Comparison of ENCODE assay signal across 8 cellular contexts in the genomic region with DNA sequence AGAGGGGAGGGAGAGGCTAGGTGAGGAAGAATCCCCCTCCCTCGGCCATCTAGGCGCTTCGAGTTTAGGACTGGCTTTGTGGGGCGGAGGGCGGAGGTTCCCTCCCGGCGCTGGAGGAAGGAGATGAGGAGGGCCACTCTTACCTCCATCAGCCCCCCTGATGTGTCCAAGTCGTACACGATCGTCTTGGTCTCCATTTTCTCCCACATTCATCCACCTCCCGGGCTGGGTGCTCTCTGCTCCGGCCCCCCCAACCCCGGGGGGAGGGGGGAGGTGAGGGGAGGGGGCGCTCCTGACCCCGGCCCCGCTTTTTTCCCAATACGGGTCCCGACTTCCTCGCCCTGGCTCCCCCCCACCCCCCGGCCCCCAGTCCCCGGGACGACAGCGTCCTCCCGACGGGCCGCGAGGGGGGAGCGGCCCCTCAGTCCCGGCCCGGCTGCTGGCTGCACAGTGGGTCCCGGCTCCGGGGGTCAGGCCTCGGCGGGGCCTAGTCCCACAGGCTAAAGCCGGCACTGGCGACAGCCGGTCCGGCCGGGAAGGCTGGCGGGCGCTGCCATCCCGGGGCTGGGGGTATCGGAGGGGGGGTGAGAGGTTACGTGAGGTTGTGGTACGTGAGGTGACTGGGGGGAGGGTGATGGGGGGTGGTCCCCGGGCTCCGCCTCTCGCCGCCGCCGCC. TPM values are rescaled to one million over a fixed set of nuclear protein-coding genes. Genes with fewer than 3 reads are reported as not detected.
DNase-seq lines count a peak whose midpoint lies in the region; ATAC-seq, FAIRE-seq and TF ChIP-seq lines count a peak whose summit lies in the region.

No MANE protein-coding gene starts in this region.

- H3K27ac Mint-ChIP-seq in neural progenitor cell = peak overlapping the region; percentile 82

- no peak for TF ChIP-seq CTCF in Loucy (conservative IDR thresholded peaks at IDR 0.05; ENCODE audit: low read length)
- TF ChIP-seq CTCF in H1 (IDR thresholded peaks at IDR 0.05; ENCODE audit: control extremely low read depth in 1 of 3, insufficient read depth in 1 of 3, low read depth in 1 of 3, low read length in 3 of 3) = no peak
- no peak for TF ChIP-seq CTCF in neural progenitor cell (IDR thresholded peaks at IDR 0.05)

- 1% methylated on average over 19 of the region's 51 CpGs; no CpG with 5 or more reads in 1 of the 2 experiments for WGBS in H1 (ENCODE audit: extremely low coverage in 1 of 2, insufficient coverage in 1 of 2, insufficient read length in 1 of 2, insufficient replicate concordance in 2 of 2, low coverage in 1 of 2, low lambda C conversion rate in 2 of 2, missing lambda C conversion rate in 1 of 2), 2 experiments

- CTCF ChIA-PET in H1 (lab: Charles Lee; ENCODE audit: partially characterized antibody) = interaction anchor here (0.7 to 15.6 kb wide), 8 partner anchors 11 to 166 kb away, joined by 3 to 548 read pairs (median 4); partner anchors contain the start of gene DHRS13

- H3K79me2 ChIP-seq in Loucy (ENCODE audit: insufficient read depth, low read length) = peaks cover 53% of the 10 kb centered on the region
- peaks cover 33 to 49% of the 10 kb centered on the region in 2 experiments for H3K79me2 ChIP-seq in H1 (ENCODE audit: control insufficient read depth in 1 of 2, insufficient read depth in 2 of 2, low read length in 2 of 2)
- H3K79me2 ChIP-seq in neural progenitor cell (ENCODE audit: low read depth) = peaks cover 54% of the 10 kb centered on the region

- no peak for TF ChIP-seq EP300 in H1 (IDR thresholded peaks at IDR 0.05; ENCODE audit: borderline replicate concordance in 1 of 2, low read depth in 2 of 2, low read length in 2 of 2)

- H2AFZ ChIP-seq in Loucy (ENCODE audit: low read length) (no peak overlapping the region), H1 (ENCODE audit: low read length) (no peak overlapping the region), neural progenitor cell (replicated peaks) (no peak overlapping the region)

- peaks cover 3% of the 10 kb centered on the region for H3K27me3 Mint-ChIP-seq in neural progenitor cell (ENCODE audit: insufficient read depth, low read depth)

- POLR2A ChIA-PET in H1 (lab: Charles Lee; ENCODE audit: partially characterized antibody) = interaction anchor here (0.8 to 6.3 kb wide), 32 partner anchors 8 to 239 kb away, joined by 3 to 73 read pairs (median 6); partner anchors contain the start of genes DHRS13, FLOT2, NEK8 and PROCA1

- H3K4me2 ChIP-seq in Loucy (ENCODE audit: low read depth, low read length, poor library complexity, severe bottlenecking) (peak overlapping the region; percentile 87), H1 (ENCODE audit: insufficient read depth in 1 of 2, low read depth in 2 of 2, low read length in 2 of 2) (peak overlapping the region; percentile 86 to 89), neural progenitor cell (peak overlapping the region; percentile 88)

- H3K4me3 Mint-ChIP-seq in neural progenitor cell = peak overlapping the region; percentile 96

- H4K20me1 ChIP-seq in Loucy (ENCODE audit: insufficient read depth, low read length, poor library complexity, severe bottlenecking) = peaks cover 56% of the 10 kb centered on the region
- peaks cover 2 to 4% of the 10 kb centered on the region in 2 experiments for H4K20me1 ChIP-seq in H1 (replicated peaks in 1 of 2; ENCODE audit: control insufficient read depth in 1 of 2, insufficient read depth in 2 of 2, low read length in 2 of 2)
- H4K20me1 ChIP-seq in neural progenitor cell (ENCODE audit: low read depth) = peaks cover 42% of the 10 kb centered on the region

- H3K9me2 ChIP-seq in Loucy (replicated peaks; ENCODE audit: low read depth, low read length) = no peaks in the 10 kb centered on the region

- no peaks in the 10 kb centered on the region for H3F3A ChIP-seq in Loucy (ENCODE audit: low read depth)
- H3F3A ChIP-seq in neural progenitor cell (ENCODE audit: low read depth) = peaks cover 61% of the 10 kb centered on the region

- peaks cover 8% of the 10 kb centered on the region for H3K36me3 Mint-ChIP-seq in neural progenitor cell

- no peak overlapping the region for H3K23ac ChIP-seq in H1 (ENCODE audit: insufficient read length)

- H2BK5ac ChIP-seq in H1 (ENCODE audit: low read depth, low read length) = peak overlapping the region; percentile 93

- peak overlapping the region; percentile 86 for H3K4me3 ChIP-seq in GM08714 (ENCODE audit: low read length)
- peak overlapping the region; percentile 94 for H3K4me3 ChIP-seq in Loucy (ENCODE audit: low read length, poor library complexity, severe bottlenecking)
- H3K4me3 ChIP-seq in H1 (ENCODE audit: extremely low read depth in 1 of 4, insufficient read depth in 2 of 4, low read depth in 3 of 4, low read length in 4 of 4) = peak overlapping the region; percentile 68 to 97 (median 94)
- H3K4me3 ChIP-seq in neural progenitor cell = peak overlapping the region; percentile 80

- H3K4ac ChIP-seq in H1 (replicated peaks; ENCODE audit: insufficient read length, low read depth, low read length) = no peak overlapping the region

- DNase-seq in H1 (ENCODE audit: low read depth in 1 of 2, low spot score in 2 of 2) (no peak), neural progenitor cell (ENCODE audit: low spot score) (no peak), HuH-7.5 (ENCODE audit: low spot score) (no peak)

- H3K27ac ChIP-seq in H1 (ENCODE audit: low read depth, low read length) = peak overlapping the region; percentile 76
- peak overlapping the region; percentile 86 for H3K27ac ChIP-seq in neural progenitor cell

- FAIRE-seq in H1 (lab: Jason Lieb, UNC) = no peak

- peaks cover 21% of the 10 kb centered on the region for H3K4me1 Mint-ChIP-seq in neural progenitor cell

- H3K36me3 ChIP-seq in Loucy (ENCODE audit: insufficient read depth, low read length) (no peaks in the 10 kb centered on the region), H1 (ENCODE audit: control insufficient read depth in 2 of 4, insufficient read depth in 4 of 4, low read length in 3 of 4) (peaks cover 0 to 6% (median under 1%) of the 10 kb centered on the region in 4 experiments; a peak in 2 of 8 replicates), neural progenitor cell (no peaks in the 10 kb centered on the region)

- H4K8ac ChIP-seq in H1 (ENCODE audit: extremely low read depth, insufficient read depth, low read length) = peak overlapping the region; percentile 75

- peak overlapping the region; percentile 83 for H3K56ac ChIP-seq in H1 (replicated peaks; ENCODE audit: insufficient read length, low read depth, low read length)

- peak overlapping the region; percentile 81; the same call in 1 of the 2 replicates for H2BK12ac ChIP-seq in H1 (ENCODE audit: low read depth, low read length)

- no peak for ATAC-seq in GM21367 (IDR thresholded peaks at IDR 0.05; ENCODE audit: unreplicated experiment)
- ATAC-seq in HG03175 (IDR thresholded peaks at IDR 0.05; ENCODE audit: unreplicated experiment) = no peak
- ATAC-seq in HG03280 (IDR thresholded peaks at IDR 0.05; ENCODE audit: unreplicated experiment) = no peak

- H3K4me1 ChIP-seq in Loucy (ENCODE audit: insufficient read depth, low read length, poor library complexity, severe bottlenecking) (peaks cover 35% of the 10 kb centered on the region), H1 (replicated peaks in 1 of 4; ENCODE audit: control insufficient read depth in 3 of 4, insufficient read depth in 4 of 4, low read length in 3 of 4) (peaks cover 9 to 21% (median 10%) of the 10 kb centered on the region in 4 experiments; a peak in 5 of 7 replicates), neural progenitor cell (peaks cover 21% of the 10 kb centered on the region)

- H2AK5ac ChIP-seq in H1 (ENCODE audit: low read depth, low read length) = no peak overlapping the region

- peak in 1 of 2 experiments; percentile 44; a peak in 1 of 3 replicates for TF ChIP-seq POLR2A in H1 (IDR thresholded peaks at IDR 0.05; ENCODE audit: control extremely low read depth in 1 of 2, low read depth in 2 of 2, low read length in 2 of 2)

- H3K9ac ChIP-seq in Loucy (ENCODE audit: low read depth, low read length, poor library complexity, severe bottlenecking) (peak overlapping the region; percentile 89), H1 (replicated peaks in 1 of 4; ENCODE audit: extremely low read depth in 1 of 4, low read depth in 3 of 4, low read length in 3 of 4) (peak overlapping the region; percentile 81 to 89 (median 84)), neural progenitor cell (peak overlapping the region; percentile 52)

- no peaks in the 10 kb centered on the region; the same call in 1 of the 2 replicates for H3K79me1 ChIP-seq in H1 (ENCODE audit: low read depth, low read length)

- H2BK20ac ChIP-seq in H1 (ENCODE audit: low read length) = no peak overlapping the region

- peak overlapping the region; percentile 75 for H3K18ac ChIP-seq in H1 (ENCODE audit: extremely low read depth, low read length)

- H3K27me3 ChIP-seq in Loucy (ENCODE audit: insufficient read depth, low read length, poor library complexity, severe bottlenecking) (no peaks in the 10 kb centered on the region), H1 (replicated peaks in 1 of 4; ENCODE audit: control insufficient read depth in 3 of 4, extremely low read depth in 1 of 4, insufficient read depth in 3 of 4, low read length in 3 of 4) (no peaks in the 10 kb centered on the region), neural progenitor cell (no peaks in the 10 kb centered on the region)

- TF ChIP-seq RAD21 in H1 (IDR thresholded peaks at IDR 0.05 in 1 of 2, conservative IDR thresholded peaks at IDR 0.05 in 1 of 2; ENCODE audit: low read depth in 2 of 2, low read length in 2 of 2) = no peak

- H3K23me2 ChIP-seq in H1 (ENCODE audit: low read depth, low read length) = peaks cover 9% of the 10 kb centered on the region

- peak overlapping the region; percentile 81; the same call in 1 of the 2 replicates for H2BK15ac ChIP-seq in H1 (ENCODE audit: low read length)

- H4K5ac ChIP-seq in H1 (ENCODE audit: insufficient read length, low read depth, low read length) = peak overlapping the region; percentile 65

- H3K9me3 ChIP-seq in Loucy (ENCODE audit: insufficient read depth, low read depth, low read length) (no peaks in the 10 kb centered on the region), H1 (ENCODE audit: insufficient read depth in 2 of 2, low read depth in 1 of 2, low read length in 1 of 2) (no peaks in the 10 kb centered on the region), neural progenitor cell (ENCODE audit: low read depth) (no peaks in the 10 kb centered on the region)

- H4K91ac ChIP-seq in H1 (replicated peaks; ENCODE audit: insufficient read length, low read length) = peak overlapping the region; percentile 79

- H2BK120ac ChIP-seq in H1 (replicated peaks; ENCODE audit: low read depth, low read length) = no peak overlapping the region

- no peaks in the 10 kb centered on the region for H3K9me3 Mint-ChIP-seq in neural progenitor cell

- H3K14ac ChIP-seq in H1 (ENCODE audit: insufficient read length) = no peak overlapping the region

RNA-seq across cellular contexts. Expression of gene PHF12, which starts 0.4 kb away (rescaled TPM):
- 57.7 and 65.7 TPM in 2 replicates for total RNA-seq in H1 (2021; fragmentation: NEBNext Ultra II Directional; extraction: Animal tissue kit (Norgen Biotek cat#: 25700))
- polyA plus RNA-seq in H1 (2011; rRNA removed) = 38.8 and 74.8 TPM in 2 replicates
- polyA plus RNA-seq in H1 (2011; cell fraction: cytosol; rRNA removed) = 35.5 TPM
- 143 TPM for polyA plus RNA-seq in H1 (2011; cell fraction: nucleus; rRNA removed)
- polyA plus RNA-seq in H1 (2012, experiment 1 of 2) = 54.3 to 66.0 TPM (median 57.0 TPM) in 4 replicates
- 18.9 TPM for polyA plus RNA-seq in H1 (2012, experiment 2 of 2)
- 30.5 TPM for polyA plus RNA-seq in H1 (2013, experiment 1 of 2)
- polyA plus RNA-seq in H1 (2013, experiment 2 of 2) = 27.9 TPM
- polyA minus RNA-seq in H1 (2011; rRNA and poly(A)+ RNA removed) = 52.7 and 53.4 TPM in 2 replicates
- polyA minus RNA-seq in H1 (2011; cell fraction: cytosol; rRNA and poly(A)+ RNA removed) = 41.7 TPM
- 69.0 TPM for polyA minus RNA-seq in H1 (2011; cell fraction: nucleus; rRNA and poly(A)+ RNA removed)
- total RNA-seq in neural progenitor cell (ENCODE audit: low replicate concordance) = 49.1 and 54.3 TPM in 2 replicates

RNA-seq across cellular contexts. Expression of gene DHRS13, which starts 48.0 kb away (rescaled TPM):
- 22.1 and 23.7 TPM in 2 replicates for total RNA-seq in H1 (2021; fragmentation: NEBNext Ultra II Directional; extraction: Animal tissue kit (Norgen Biotek cat#: 25700))
- polyA plus RNA-seq in H1 (2011; rRNA removed) = 30.0 and 33.9 TPM in 2 replicates
- 31.3 TPM for polyA plus RNA-seq in H1 (2011; cell fraction: cytosol; rRNA removed)
- 26.4 TPM for polyA plus RNA-seq in H1 (2011; cell fraction: nucleus; rRNA removed)
- polyA plus RNA-seq in H1 (2012, experiment 1 of 2) = 9.0 to 18.0 TPM (median 17.3 TPM) in 4 replicates
- polyA plus RNA-seq in H1 (2012, experiment 2 of 2) = 21.1 TPM
- 29.1 TPM for polyA plus RNA-seq in H1 (2013, experiment 1 of 2)
- 30.8 TPM for polyA plus RNA-seq in H1 (2013, experiment 2 of 2)
- 18.9 and 19.8 TPM in 2 replicates for polyA minus RNA-seq in H1 (2011; rRNA and poly(A)+ RNA removed)
- polyA minus RNA-seq in H1 (2011; cell fraction: cytosol; rRNA and poly(A)+ RNA removed) = 12.2 TPM
- 14.2 TPM for polyA minus RNA-seq in H1 (2011; cell fraction: nucleus; rRNA and poly(A)+ RNA removed)
- total RNA-seq in neural progenitor cell (ENCODE audit: low replicate concordance) = 25.6 and 36.0 TPM in 2 replicates

RNA-seq across cellular contexts. Expression of gene FLOT2, which starts 53.4 kb away (rescaled TPM):
- 116 and 121 TPM in 2 replicates for total RNA-seq in H1 (2021; fragmentation: NEBNext Ultra II Directional; extraction: Animal tissue kit (Norgen Biotek cat#: 25700))
- polyA plus RNA-seq in H1 (2011; rRNA removed) = 189 and 209 TPM in 2 replicates
- polyA plus RNA-seq in H1 (2011; cell fraction: cytosol; rRNA removed) = 133 TPM
- polyA plus RNA-seq in H1 (2011; cell fraction: nucleus; rRNA removed) = 102 TPM
- 101 to 164 TPM (median 143 TPM) in 4 replicates for polyA plus RNA-seq in H1 (2012, experiment 1 of 2)
- 179 TPM for polyA plus RNA-seq in H1 (2012, experiment 2 of 2)
- polyA plus RNA-seq in H1 (2013, experiment 1 of 2) = 85.5 TPM
- polyA plus RNA-seq in H1 (2013, experiment 2 of 2) = 66.9 TPM
- 128 and 140 TPM in 2 replicates for polyA minus RNA-seq in H1 (2011; rRNA and poly(A)+ RNA removed)
- 88.1 TPM for polyA minus RNA-seq in H1 (2011; cell fraction: cytosol; rRNA and poly(A)+ RNA removed)
- polyA minus RNA-seq in H1 (2011; cell fraction: nucleus; rRNA and poly(A)+ RNA removed) = 31.3 TPM
- total RNA-seq in neural progenitor cell (ENCODE audit: low replicate concordance) = 84.0 and 131 TPM in 2 replicates

RNA-seq across cellular contexts. Expression of gene SEZ6, which starts 54.9 kb away (rescaled TPM):
- total RNA-seq in H1 (2021; fragmentation: NEBNext Ultra II Directional; extraction: Animal tissue kit (Norgen Biotek cat#: 25700)) = 6.9 and 7.8 TPM in 2 replicates
- 8.5 and 16.1 TPM in 2 replicates for polyA plus RNA-seq in H1 (2011; rRNA removed)
- 4.8 TPM for polyA plus RNA-seq in H1 (2011; cell fraction: cytosol; rRNA removed)
- polyA plus RNA-seq in H1 (2011; cell fraction: nucleus; rRNA removed) = 18.6 TPM
- polyA plus RNA-seq in H1 (2012, experiment 1 of 2) = 10.7 to 21.5 TPM (median 18.7 TPM) in 4 replicates
- 19.3 TPM for polyA plus RNA-seq in H1 (2012, experiment 2 of 2)
- 11.1 TPM for polyA plus RNA-seq in H1 (2013, experiment 1 of 2)
- polyA plus RNA-seq in H1 (2013, experiment 2 of 2) = 10.2 TPM
- 5.6 and 13.9 TPM in 2 replicates for polyA minus RNA-seq in H1 (2011; rRNA and poly(A)+ RNA removed)
- 5.6 TPM for polyA minus RNA-seq in H1 (2011; cell fraction: cytosol; rRNA and poly(A)+ RNA removed)
- polyA minus RNA-seq in H1 (2011; cell fraction: nucleus; rRNA and poly(A)+ RNA removed) = 7.6 TPM
- total RNA-seq in neural progenitor cell (ENCODE audit: low replicate concordance) = 1.5 and 4.9 TPM in 2 replicates
